In the genomic region with DNA sequence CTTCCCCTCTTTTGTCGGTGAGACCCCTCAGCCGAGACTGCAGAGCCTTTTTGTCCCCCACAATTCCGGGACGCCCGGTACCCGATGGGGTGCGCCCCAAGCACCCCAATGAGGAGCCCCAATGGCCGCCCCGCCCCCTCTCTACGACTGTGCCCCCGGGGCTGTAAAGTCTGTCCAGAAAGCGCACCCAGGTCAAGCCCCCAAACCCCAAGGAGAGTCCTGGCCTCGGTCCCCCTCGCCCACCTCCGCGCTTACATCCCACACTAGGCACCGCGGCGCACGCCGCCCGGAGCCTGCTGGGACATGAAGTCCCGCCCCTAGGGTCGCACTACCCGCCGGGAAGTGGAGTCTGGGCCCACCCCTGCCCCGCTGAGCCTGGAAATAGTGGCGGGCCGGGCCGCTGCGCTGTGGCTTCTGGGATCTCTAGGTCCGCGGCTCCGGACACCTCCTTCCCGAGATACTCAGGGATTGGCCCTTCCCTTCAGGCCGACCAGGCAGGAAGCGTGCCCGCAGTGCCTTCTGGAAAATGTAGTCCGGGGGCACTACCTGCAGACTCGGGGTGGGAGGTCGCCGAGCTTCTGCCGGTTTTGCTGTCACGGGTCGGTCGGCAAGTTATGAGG, we compare ENCODE assay signal across 8 cellular contexts. TPM values are rescaled to one million over a fixed set of nuclear protein-coding genes. Genes with fewer than 3 reads are reported as not detected.
A peak's percentile ranks its signal among the peaks of the same experiment; 100 is the strongest.
DNase-seq lines count a peak whose midpoint lies in the region; ATAC-seq and TF ChIP-seq lines count a peak whose summit lies in the region.

Gene MEN1 (minus strand): TSS at position 281 of the 620 bp plus-strand sequence. CDS start 442 bp downstream, outside the sequence.

- H3K4me1 Mint-ChIP-seq in CD4-positive, alpha-beta memory T cell, result peaks cover 9 to 31% (median 19%) of the 10 kb centered on the region in 4 donors

- peak; percentile 76 to 86 (median 80) for DNase-seq in CD4-positive, alpha-beta memory T cell
- peak; percentile 63 for DNase-seq in activated CD8-positive, alpha-beta memory T cell treated with anti-CD3 and anti-CD28 coated beads, Interleukin-2, amount 50 U/mL, for 24 hours (ENCODE audit: extremely low read depth)
- peak; percentile 98 for DNase-seq in mesenteric fat pad (ENCODE audit: low spot score)
- peak; percentile 42 for DNase-seq in stimulated activated CD8-positive, alpha-beta memory T cell treated with anti-CD3 and anti-CD28 coated beads, Interleukin-15, amount 100 ng/mL, for 1 hour (ENCODE audit: low read depth)

- H3K4me3 Mint-ChIP-seq in CD4-positive, alpha-beta memory T cell, result peak within 1 kb of the TSS; percentile 92 to 99 (median 95)

- no peaks in the 10 kb centered on the region for H3K9me2 ChIP-seq in OCI-LY1 (ENCODE audit: low read depth, low read length)

- no peaks in the 10 kb centered on the region for H3K27me3 ChIP-seq in CD4-positive, alpha-beta memory T cell (ENCODE audit: insufficient read depth, low read length)
- H3K27me3 ChIP-seq in HUES6 (ENCODE audit: control insufficient read depth, insufficient read depth, low read length) (no peaks in the 10 kb centered on the region), OCI-LY1 (ENCODE audit: insufficient read depth, low read length) (no peaks in the 10 kb centered on the region)

- intact Hi-C loops in CD4-positive, alpha-beta memory T cell (cut with micrococcal nuclease), result loop anchor here (1.0 to 2.0 kb wide), 2 partner anchors 32 to 34 kb away; partner anchors contain the start of genes CDC42BPG and SF1

- H3K36me3 ChIP-seq in CD4-positive, alpha-beta memory T cell (ENCODE audit: insufficient read depth, low read length), result peaks cover 7% of the 10 kb centered on the region
- H3K36me3 ChIP-seq in HUES6 (ENCODE audit: control insufficient read depth, insufficient read depth, low read length), result peaks cover 27% of the 10 kb centered on the region
- peaks cover 24% of the 10 kb centered on the region; the same call in 1 of the 2 replicates for H3K36me3 ChIP-seq in OCI-LY1 (ENCODE audit: insufficient read depth, low read length)

- no peaks in the 10 kb centered on the region for H3K9me3 Mint-ChIP-seq in CD4-positive, alpha-beta memory T cell

- H3K9ac ChIP-seq in HUES6 (ENCODE audit: low read length) (peak within 1 kb of the TSS; percentile 60), OCI-LY1 (ENCODE audit: low read length) (peak within 1 kb of the TSS; percentile 94)

- no peaks in the 10 kb centered on the region for H3K27me3 Mint-ChIP-seq in CD4-positive, alpha-beta memory T cell

- no peaks in the 10 kb centered on the region for H3K79me2 ChIP-seq in OCI-LY1 (ENCODE audit: insufficient read depth, low read length)

- peak within 1 kb of the TSS; percentile 79 for H3K27ac ChIP-seq in CD4-positive, alpha-beta memory T cell (ENCODE audit: low read depth, low read length)
- H3K27ac ChIP-seq in HUES6 (ENCODE audit: low read depth, low read length) (no peak within 1 kb of the TSS), OCI-LY1 (ENCODE audit: low read depth, low read length, poor library complexity, severe bottlenecking) (peak within 1 kb of the TSS; percentile 66)

- no peaks in the 10 kb centered on the region for H4K20me1 ChIP-seq in OCI-LY1 (ENCODE audit: insufficient read depth, low read length)

- peak within 1 kb of the TSS; percentile 79 for H3K4me2 ChIP-seq in OCI-LY1 (ENCODE audit: low read length)

- peak; percentile 52 for ATAC-seq in GM21360 (IDR thresholded peaks at IDR 0.05; ENCODE audit: unreplicated experiment)

- CTCF ChIA-PET in CD4-positive, alpha-beta memory T cell (lab: Charles Lee; ENCODE audit: partially characterized antibody), result interaction anchor here (1.1 to 1.6 kb wide), 6 partner anchors 10 to 122 kb away, joined by 3 to 5 read pairs (median 4); partner anchors contain the start of gene CDC42BPG

- H3K9me3 ChIP-seq in CD4-positive, alpha-beta memory T cell (ENCODE audit: control insufficient read depth in 1 of 2, low read length in 2 of 2), result no peaks in the 10 kb centered on the region
- H3K9me3 ChIP-seq in HUES6 (ENCODE audit: control insufficient read depth, insufficient read depth, low read depth, low read length) (no peaks in the 10 kb centered on the region), OCI-LY1 (ENCODE audit: low read length) (no peaks in the 10 kb centered on the region)

- peak within 1 kb of the TSS; percentile 15; the same call in 1 of the 2 replicates for H2AFZ ChIP-seq in OCI-LY1 (ENCODE audit: low read length)

- in situ Hi-C loops in endometrial microvascular endothelial cells (cut with HindIII; ENCODE audit: inconsistent ontology term, low pct_unique_long_range_greater_than_20kb, low sequenced_read_pairs), result no loop called here

- H3K36me3 Mint-ChIP-seq in CD4-positive, alpha-beta memory T cell, result peaks cover 11 to 23% of the 10 kb centered on the region in 2 donors

- POLR2A ChIA-PET in CD4-positive, alpha-beta memory T cell (lab: Charles Lee; ENCODE audit: partially characterized antibody), result interaction anchor here (0.8 to 4.1 kb wide), 26 partner anchors 9 to 492 kb away, joined by 3 to 53 read pairs (median 4); partner anchors contain the start of genes CDC42BPG, EHD1, MAP4K2 and PPP2R5B

- TF ChIP-seq CTCF in OCI-LY1 (IDR thresholded peaks at IDR 0.05; ENCODE audit: low read length), result no peak

- 0 out of 2 replicates have a peak, but pooled peaks cover 3% of the 10 kb centered on the region for H3F3A ChIP-seq in OCI-LY1 (ENCODE audit: insufficient read depth, low read length)

- peaks cover 12% of the 10 kb centered on the region for H3K4me1 ChIP-seq in CD4-positive, alpha-beta memory T cell (ENCODE audit: insufficient read depth, low read length)
- peaks cover 6% of the 10 kb centered on the region for H3K4me1 ChIP-seq in HUES6 (ENCODE audit: control insufficient read depth, insufficient read depth, low read length)
- H3K4me1 ChIP-seq in OCI-LY1 (ENCODE audit: insufficient read depth, low read length, severe bottlenecking), result peaks cover 27% of the 10 kb centered on the region

- H3K4me3 ChIP-seq in CD4-positive, alpha-beta memory T cell (ENCODE audit: low read length in 2 of 2), result peak within 1 kb of the TSS; percentile 73 to 96
- H3K4me3 ChIP-seq in HUES6 (ENCODE audit: low read depth, low read length), result peak within 1 kb of the TSS; percentile 83
- H3K4me3 ChIP-seq in OCI-LY1 (ENCODE audit: low read depth, low read length, poor library complexity, severe bottlenecking), result peak within 1 kb of the TSS; percentile 91

- H3K27ac Mint-ChIP-seq in CD4-positive, alpha-beta memory T cell, result peak within 1 kb of the TSS; percentile 78 to 97 (median 95)

RNA-seq across cellular contexts. Expression of gene MEN1, which starts in this region (rescaled TPM):
- 10 to 100 TPM; 41.3 to 42.7 TPM for total RNA-seq in CD4-positive, alpha-beta memory T cell
- polyA plus RNA-seq in CD4-positive, alpha-beta memory T cell, result 10 to 100 TPM; 22.4 to 42.1 TPM
- total RNA-seq in endometrial microvascular endothelial cells (ENCODE audit: inconsistent ontology term) (34.0 TPM), mesenteric fat pad (18.5 TPM)

Comparison
In these comparisons a context has a peak if more than half of its experiments do, and no peak if none do; other contexts are left out.
1. DNase-seq: peak in every context shown above with its lines; median percentile 98 in mesenteric fat pad; 80 in CD4-positive, alpha-beta memory T cell; 63 in activated CD8-positive, alpha-beta memory T cell treated with anti-CD3 and anti-CD28 coated beads, Interleukin-2, amount 50 U/mL, for 24 hours; 42 in stimulated activated CD8-positive, alpha-beta memory T cell treated with anti-CD3 and anti-CD28 coated beads, Interleukin-15, amount 100 ng/mL, for 1 hour.